1 cellular context compared by ENCODE assay signal in the genomic region with DNA sequence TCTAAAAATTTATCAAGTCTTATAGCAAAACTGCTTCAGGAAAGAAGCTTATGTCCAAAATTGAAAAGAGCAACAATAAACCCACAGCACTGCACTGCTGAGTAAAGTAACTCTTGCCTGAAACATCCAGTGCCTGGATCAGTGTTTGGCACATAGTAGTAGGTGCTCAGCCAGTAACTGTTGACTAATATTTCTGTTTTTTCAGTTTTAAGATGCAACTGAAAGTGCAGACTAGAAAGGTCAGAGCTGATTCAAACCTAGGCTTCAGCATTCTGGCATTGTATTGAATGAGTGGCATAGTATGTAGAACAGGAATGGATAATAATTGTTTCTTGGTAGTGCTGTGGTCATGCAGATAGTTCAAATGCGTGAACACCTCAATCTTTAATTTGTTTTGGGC.
TF ChIP-seq lines count a peak whose summit lies in the region.

No MANE protein-coding gene starts in this region.

TF ChIP-seq in HepG2, 621 proteins besides CTCF, POLR2A, EP300 and RAD21:
- no peak for TF ChIP-seq SMAD9 (CRISPR knock-in tag; IDR thresholded peaks at IDR 0.05)
- TF ChIP-seq ZNF446 (CRISPR knock-in tag; IDR thresholded peaks at IDR 0.05), result no peak
- TF ChIP-seq LCORL (IDR thresholded peaks at IDR 0.05), result no peak
- TF ChIP-seq LCORL (CRISPR knock-in tag; IDR thresholded peaks at IDR 0.05), result no peak
- TF ChIP-seq ZBTB39 (CRISPR knock-in tag; IDR thresholded peaks at IDR 0.05), result no peak
- no peak for TF ChIP-seq ZSCAN20 (CRISPR knock-in tag; IDR thresholded peaks at IDR 0.05; ENCODE audit: borderline replicate concordance)
- TF ChIP-seq ZBTB1 (CRISPR knock-in tag; IDR thresholded peaks at IDR 0.05; ENCODE audit: borderline replicate concordance), result no peak
- TF ChIP-seq SALL1 (CRISPR knock-in tag; IDR thresholded peaks at IDR 0.05), result no peak
- TF ChIP-seq ZNF10 (CRISPR knock-in tag; IDR thresholded peaks at IDR 0.05; ENCODE audit: borderline replicate concordance, low read depth), result no peak
- TF ChIP-seq GPN1 (CRISPR knock-in tag; IDR thresholded peaks at IDR 0.05; ENCODE audit: borderline replicate concordance), result no peak
- no peak for TF ChIP-seq E2F1 (CRISPR knock-in tag; IDR thresholded peaks at IDR 0.05)
- no peak for TF ChIP-seq ZBTB25 (CRISPR knock-in tag; IDR thresholded peaks at IDR 0.05)
- TF ChIP-seq CENPT (CRISPR knock-in tag; IDR thresholded peaks at IDR 0.05; ENCODE audit: low read depth), result no peak
- TF ChIP-seq NFIC (IDR thresholded peaks at IDR 0.05; ENCODE audit: low read length), result no peak
- TF ChIP-seq PBX2 (CRISPR knock-in tag; IDR thresholded peaks at IDR 0.05), result no peak
- TF ChIP-seq, protein P1, sequence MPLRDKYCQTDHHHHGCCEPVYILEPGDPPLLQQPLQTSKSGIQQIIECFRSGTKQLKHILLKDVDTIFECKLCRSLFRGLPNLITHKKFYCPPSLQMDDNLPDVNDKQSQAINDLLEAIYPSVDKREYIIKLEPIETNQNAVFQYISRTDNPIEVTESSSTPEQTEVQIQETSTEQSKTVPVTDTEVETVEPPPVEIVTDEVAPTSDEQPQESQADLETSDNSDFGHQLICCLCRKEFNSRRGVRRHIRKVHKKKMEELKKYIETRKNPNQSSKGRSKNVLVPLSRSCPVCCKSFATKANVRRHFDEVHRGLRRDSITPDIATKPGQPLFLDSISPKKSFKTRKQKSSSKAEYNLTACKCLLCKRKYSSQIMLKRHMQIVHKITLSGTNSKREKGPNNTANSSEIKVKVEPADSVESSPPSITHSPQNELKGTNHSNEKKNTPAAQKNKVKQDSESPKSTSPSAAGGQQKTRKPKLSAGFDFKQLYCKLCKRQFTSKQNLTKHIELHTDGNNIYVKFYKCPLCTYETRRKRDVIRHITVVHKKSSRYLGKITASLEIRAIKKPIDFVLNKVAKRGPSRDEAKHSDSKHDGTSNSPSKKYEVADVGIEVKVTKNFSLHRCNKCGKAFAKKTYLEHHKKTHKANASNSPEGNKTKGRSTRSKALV (CRISPR knock-in tag; IDR thresholded peaks at IDR 0.05), result no peak
TF ChIP-seq in HepG2: peak in this region for 0.
